1 cellular context compared by ENCODE assay signal in genomic region chr3:119585867-119586570, GRCh38.
TF ChIP-seq lines count a peak whose summit lies in the region.

No MANE protein-coding gene starts in this region.

TF ChIP-seq in IMR-90, 13 proteins besides CTCF, POLR2A, EP300 and RAD21 (continued from another document):
- no peak for TF ChIP-seq FOS (IDR thresholded peaks at IDR 0.05; ENCODE audit: low read depth, low read length)
- no peak for TF ChIP-seq SMC3 (IDR thresholded peaks at IDR 0.05; ENCODE audit: low read depth, low read length)
- no peak for TF ChIP-seq CEBPB (IDR thresholded peaks at IDR 0.05; ENCODE audit: low read depth, low read length)
